In the genomic region with DNA sequence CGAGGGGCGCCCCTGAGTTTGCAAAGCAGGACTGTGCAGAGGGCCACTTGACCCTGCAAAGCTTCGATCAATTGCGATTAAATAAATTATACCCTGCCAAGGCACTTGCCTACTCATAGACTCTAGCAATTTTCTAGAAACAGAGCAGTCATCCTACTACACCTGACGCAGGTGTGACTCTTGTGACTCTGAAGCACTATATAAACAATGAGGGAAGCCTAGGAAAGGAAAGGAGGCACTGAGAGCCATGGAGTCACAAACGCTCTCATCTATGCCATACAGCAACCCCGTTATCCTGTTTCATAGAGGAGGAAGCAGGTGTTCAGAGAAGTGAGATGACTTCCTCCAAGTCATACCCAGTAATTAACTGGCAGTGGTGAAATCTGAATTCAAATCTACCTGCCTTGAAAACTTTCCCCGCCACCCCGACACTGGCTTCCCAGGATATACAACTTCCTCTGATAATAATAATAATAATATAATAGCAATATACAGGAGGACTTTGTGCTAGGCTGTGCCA, we compare ENCODE assay signal across 11 cellular contexts. TPM values are rescaled to one million over a fixed set of nuclear protein-coding genes. Genes with fewer than 3 reads are reported as not detected.
A peak's percentile ranks its signal among the peaks of the same experiment; 100 is the strongest.
DNase-seq lines count a peak whose midpoint lies in the region; ATAC-seq and TF ChIP-seq lines count a peak whose summit lies in the region.
"Had no signal": no experiment of that assay in that cellular context is flagged by ENCODE, and none has a peak within 500 bp of the region (broad histone marks: within the 10 kb centered on the region; RNA-seq: fewer than 3 reads in every experiment).

No MANE protein-coding gene starts in this region.

- H3K36me3 Mint-ChIP-seq in CD4-positive, alpha-beta T cell (ENCODE audit: low read depth), result peaks cover 32% of the 10 kb centered on the region
- peaks cover 6% of the 10 kb centered on the region for H3K36me3 Mint-ChIP-seq in activated T-helper 17 cell treated with anti-CD3 and anti-CD28 coated beads, Interleukin-2, amount 50 U/mL, for 72 hours (ENCODE audit: low read depth)
- H3K36me3 Mint-ChIP-seq in natural killer cell, result no peaks in the 10 kb centered on the region

- H3K27me3 ChIP-seq in CD4-positive, alpha-beta T cell (ENCODE audit: control insufficient read depth, insufficient read depth, low read length), result no peaks in the 10 kb centered on the region
- H3K27me3 ChIP-seq: hepatocyte had no signal

- H3K27ac ChIP-seq in CD4-positive, alpha-beta T cell (ENCODE audit: low read depth, low read length), result peak overlapping the region; percentile 59
- H3K27ac ChIP-seq: hepatocyte had no signal

- H3K4me3 Mint-ChIP-seq in CD4-positive, alpha-beta T cell, result peak overlapping the region; percentile 56
- peak overlapping the region; percentile 75 for H3K4me3 Mint-ChIP-seq in activated T-helper 17 cell treated with anti-CD3 and anti-CD28 coated beads, Interleukin-2, amount 50 U/mL, for 72 hours
- H3K4me3 Mint-ChIP-seq in natural killer cell, result peak overlapping the region; percentile 86

- no peaks in the 10 kb centered on the region for H3K27me3 Mint-ChIP-seq in CD4-positive, alpha-beta T cell
- H3K27me3 Mint-ChIP-seq in activated T-helper 17 cell treated with anti-CD3 and anti-CD28 coated beads, Interleukin-2, amount 50 U/mL, for 72 hours, result no peaks in the 10 kb centered on the region
- H3K27me3 Mint-ChIP-seq in natural killer cell (ENCODE audit: low read depth in 2 of 2), result no peaks in the 10 kb centered on the region

- intact Hi-C loops in CD4-positive, alpha-beta T cell (cut with DNase I, micrococcal nuclease), result loop anchor here in 1 of 2 experiments (10.0 kb wide), 1 partner anchor 233 kb away; the partner anchor contains the start of gene CCDC66
- intact Hi-C loops in natural killer cell (cut with micrococcal nuclease), result loop anchor here (10.0 kb wide), 1 partner anchor 887 kb away; no protein-coding TSS in a partner anchor

- peak; percentile 16 for ATAC-seq in CD4-positive, alpha-beta T cell (ENCODE audit: poor library complexity)
- ATAC-seq in activated T-helper 17 cell treated with anti-CD3 and anti-CD28 coated beads, Interleukin-2, amount 50 U/mL, for 72 hours (replicated peaks), result no peak
- ATAC-seq in natural killer cell (no peak), HG02571 (IDR thresholded peaks at IDR 0.05; ENCODE audit: unreplicated experiment) (no peak)
- ATAC-seq: Panc1 had no signal

- no peaks in the 10 kb centered on the region for H3K9me3 Mint-ChIP-seq in CD4-positive, alpha-beta T cell
- H3K9me3 Mint-ChIP-seq in activated T-helper 17 cell treated with anti-CD3 and anti-CD28 coated beads, Interleukin-2, amount 50 U/mL, for 72 hours, result no peaks in the 10 kb centered on the region
- no peaks in the 10 kb centered on the region for H3K9me3 Mint-ChIP-seq in natural killer cell

- H3K27ac Mint-ChIP-seq in CD4-positive, alpha-beta T cell, result peak overlapping the region; percentile 88
- peak overlapping the region; percentile 96 for H3K27ac Mint-ChIP-seq in activated T-helper 17 cell treated with anti-CD3 and anti-CD28 coated beads, Interleukin-2, amount 50 U/mL, for 72 hours
- peak overlapping the region; percentile 85 to 92 for H3K27ac Mint-ChIP-seq in natural killer cell

- CTCF ChIA-PET in CD4-positive, alpha-beta T cell (lab: Charles Lee), result interaction anchor here (0.6 to 11.1 kb wide), 2 partner anchors 12 to 35 kb away, joined by 3 to 114 read pairs; partner anchors contain the start of gene ARHGEF3

- TF ChIP-seq CTCF in CD4-positive, alpha-beta T cell (IDR thresholded peaks at IDR 0.05), result no peak
- TF ChIP-seq CTCF in natural killer cell (IDR thresholded peaks at IDR 0.05), result no peak

- POLR2A ChIA-PET in CD4-positive, alpha-beta T cell (lab: Charles Lee), result interaction anchor here (1.1 to 11.7 kb wide), 6 partner anchors 8 to 105 kb away, joined by 3 to 251 read pairs (median 15); partner anchors contain the start of genes ARHGEF3 and TASOR

- no peak for DNase-seq in CD4-positive, alpha-beta T cell
- DNase-seq in COLO668 (lab: John Stamatoyannopoulos, UW; ENCODE audit: unreplicated experiment) (peak; percentile 10), natural killer cell (no peak)
- no peak for DNase-seq in NK-92 treated with Interleukin-12 subunit alpha and Interleukin-12 subunit beta, amount 100 ng/mL, for 24 hours (lab: John Stamatoyannopoulos, UW)
- no peak for DNase-seq in stimulated activated CD4-positive, alpha-beta T cell treated with anti-CD3 and anti-CD28 coated beads, Interleukin-4, amount 100 ng/mL, for 1 hour
- DNase-seq: mesendoderm, NCI-H1694 had no signal

- no peaks in the 10 kb centered on the region for H3K9me3 ChIP-seq in CD4-positive, alpha-beta T cell (ENCODE audit: control insufficient read depth, low read length)

- peaks cover 100% of the 10 kb centered on the region for H3K4me1 Mint-ChIP-seq in CD4-positive, alpha-beta T cell (ENCODE audit: low read depth)
- H3K4me1 Mint-ChIP-seq in activated T-helper 17 cell treated with anti-CD3 and anti-CD28 coated beads, Interleukin-2, amount 50 U/mL, for 72 hours, result peaks cover 73% of the 10 kb centered on the region
- peaks cover 97 to 99% of the 10 kb centered on the region in 2 donors for H3K4me1 Mint-ChIP-seq in natural killer cell

RNA-seq across cellular contexts. Expression of gene ARHGEF3, which starts 14.4 kb away (rescaled TPM):
- total RNA-seq in CD4-positive, alpha-beta T cell, result 10 to 100 TPM; 46.4 to 46.6 TPM
- total RNA-seq in activated T-helper 17 cell treated with anti-CD3 and anti-CD28 coated beads, Interleukin-2, amount 50 U/mL, for 72 hours, result 10 to 100 TPM; 12.3 to 17.0 TPM
- total RNA-seq in natural killer cell, result 100 to 1,000 TPM; 112 to 211 (median 135) TPM
